29 cellular contexts compared by ENCODE assay signal in the genomic region with DNA sequence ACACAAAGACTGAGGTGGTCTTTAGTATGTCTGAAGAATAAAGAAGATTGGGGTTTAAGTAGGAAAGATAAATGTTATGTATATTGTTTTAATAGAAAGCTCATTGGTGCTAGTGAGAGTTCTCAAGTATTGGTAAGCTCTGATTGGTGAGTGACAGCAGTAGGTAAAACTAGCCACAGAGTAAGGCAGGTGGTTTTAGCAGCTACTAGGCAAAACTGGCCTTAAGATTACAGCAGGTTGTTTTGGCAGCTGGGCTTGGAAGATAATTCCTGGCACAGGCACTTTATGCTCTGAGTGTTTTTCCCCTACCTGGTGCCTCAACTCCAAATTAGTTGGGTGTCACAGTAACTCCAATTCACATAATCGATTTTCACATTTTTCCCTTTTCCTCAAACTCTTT.
"Had no signal": no experiment of that assay in that cellular context is flagged by ENCODE, and none has a peak within 500 bp of the region (broad histone marks: within the 10 kb centered on the region; RNA-seq: fewer than 3 reads in every experiment).

No MANE protein-coding gene starts in this region.

- DNase-seq: activated CD4-positive, alpha-beta T cell treated with anti-CD3 and anti-CD28 coated beads for 4 hours; activated CD4-positive, alpha-beta T cell treated with anti-CD3 and anti-CD28 coated beads, Interleukin-2, amount 50 U/mL, for 4 hours; activated naive CD4-positive, alpha-beta T cell; activated T-cell treated with anti-CD3 and anti-CD28 coated beads for 4 hours; activated T-cell treated with anti-CD3 and anti-CD28 coated beads, Interleukin-2, amount 50 U/mL, for 72 hours; adrenal gland; aorta; body of pancreas; effector CD8-positive, alpha-beta T cell; islet precursor cell; midbrain; naive thymus-derived CD4-positive, alpha-beta T cell; occipital lobe; stimulated activated CD4-positive, alpha-beta T cell treated with anti-CD3 and anti-CD28 coated beads, Interleukin-15, amount 100 ng/mL, for 24 hours; stimulated activated CD4-positive, alpha-beta T cell treated with anti-CD3 and anti-CD28 coated beads, Interleukin-2, amount 100 ng/mL, for 24 hours; stimulated activated naive B cell treated with anti-CD40 and anti-IgM and Interleukin-4, amounts not matched to agents 10 μg/mL and 1 μg/mL and 100 μg/mL, for 72 hours; stomach; T-helper 9 cell; thyroid gland; upper lobe of right lung had no signal

- H3K4me3 Mint-ChIP-seq: activated T-cell treated with anti-CD3 and anti-CD28 coated beads, Interleukin-2, amount 50 U/mL, for 72 hours; neural progenitor cell; stimulated activated naive B cell treated with anti-CD40 and anti-IgM and Interleukin-4, amounts not matched to agents 10 μg/mL and 1 μg/mL and 100 μg/mL, for 72 hours had no signal

- H3K4me1 ChIP-seq: body of pancreas, neural progenitor cell, right atrium auricular region, thyroid gland, upper lobe of right lung had no signal

- H3K27me3 Mint-ChIP-seq: naive thymus-derived CD4-positive, alpha-beta T cell; stimulated activated naive B cell treated with anti-CD40 and anti-IgM and Interleukin-4, amounts not matched to agents 10 μg/mL and 1 μg/mL and 100 μg/mL, for 72 hours had no signal

- H3K9ac ChIP-seq: neural progenitor cell had no signal

- H2AFZ ChIP-seq: neural progenitor cell had no signal

- H3K27ac Mint-ChIP-seq: activated naive CD4-positive, alpha-beta T cell treated with anti-CD3 and anti-CD28 coated beads, Interleukin-2, amount 50 U/mL, for 72 hours; activated T-cell treated with anti-CD3 and anti-CD28 coated beads, Interleukin-2, amount 50 U/mL, for 72 hours; neural progenitor cell; stimulated activated naive B cell treated with anti-CD40 and anti-IgM and Interleukin-4, amounts not matched to agents 10 μg/mL and 1 μg/mL and 100 μg/mL, for 72 hours had no signal

- H3K4me3 ChIP-seq: adrenal gland, body of pancreas, neural progenitor cell, right atrium auricular region, stomach, thyroid gland, upper lobe of right lung had no signal

- H3K9me3 ChIP-seq: adrenal gland, body of pancreas, right atrium auricular region, stomach, thyroid gland, upper lobe of right lung had no signal

- ATAC-seq: activated naive CD4-positive, alpha-beta T cell treated with anti-CD3 and anti-CD28 coated beads, Interleukin-2, amount 50 U/mL, for 72 hours; activated T-cell treated with anti-CD3 and anti-CD28 coated beads, Interleukin-2, amount 50 U/mL, for 72 hours; body of pancreas; naive thymus-derived CD4-positive, alpha-beta T cell; stimulated activated naive B cell treated with anti-CD40 and anti-IgM and Interleukin-4, amounts not matched to agents 10 μg/mL and 1 μg/mL and 100 μg/mL, for 72 hours; upper lobe of right lung had no signal

- H3K4me1 Mint-ChIP-seq: neural progenitor cell had no signal

- FAIRE-seq: colon, endometrium, frontal cortex, TTC549 had no signal

- H3K27ac ChIP-seq: adrenal gland, body of pancreas, epithelial cell of prostate, neural progenitor cell, right atrium auricular region, stomach, thyroid gland, upper lobe of right lung, VCaP had no signal

- H3K27me3 ChIP-seq: adrenal gland, body of pancreas, neural progenitor cell, right atrium auricular region, stomach, thyroid gland, upper lobe of right lung had no signal

- H3K4me2 ChIP-seq: neural progenitor cell had no signal

- H3K36me3 ChIP-seq: adrenal gland, neural progenitor cell, right atrium auricular region, stomach, thyroid gland, upper lobe of right lung had no signal
